Comparison of ENCODE assay signal across 8 cellular contexts in the genomic region with DNA sequence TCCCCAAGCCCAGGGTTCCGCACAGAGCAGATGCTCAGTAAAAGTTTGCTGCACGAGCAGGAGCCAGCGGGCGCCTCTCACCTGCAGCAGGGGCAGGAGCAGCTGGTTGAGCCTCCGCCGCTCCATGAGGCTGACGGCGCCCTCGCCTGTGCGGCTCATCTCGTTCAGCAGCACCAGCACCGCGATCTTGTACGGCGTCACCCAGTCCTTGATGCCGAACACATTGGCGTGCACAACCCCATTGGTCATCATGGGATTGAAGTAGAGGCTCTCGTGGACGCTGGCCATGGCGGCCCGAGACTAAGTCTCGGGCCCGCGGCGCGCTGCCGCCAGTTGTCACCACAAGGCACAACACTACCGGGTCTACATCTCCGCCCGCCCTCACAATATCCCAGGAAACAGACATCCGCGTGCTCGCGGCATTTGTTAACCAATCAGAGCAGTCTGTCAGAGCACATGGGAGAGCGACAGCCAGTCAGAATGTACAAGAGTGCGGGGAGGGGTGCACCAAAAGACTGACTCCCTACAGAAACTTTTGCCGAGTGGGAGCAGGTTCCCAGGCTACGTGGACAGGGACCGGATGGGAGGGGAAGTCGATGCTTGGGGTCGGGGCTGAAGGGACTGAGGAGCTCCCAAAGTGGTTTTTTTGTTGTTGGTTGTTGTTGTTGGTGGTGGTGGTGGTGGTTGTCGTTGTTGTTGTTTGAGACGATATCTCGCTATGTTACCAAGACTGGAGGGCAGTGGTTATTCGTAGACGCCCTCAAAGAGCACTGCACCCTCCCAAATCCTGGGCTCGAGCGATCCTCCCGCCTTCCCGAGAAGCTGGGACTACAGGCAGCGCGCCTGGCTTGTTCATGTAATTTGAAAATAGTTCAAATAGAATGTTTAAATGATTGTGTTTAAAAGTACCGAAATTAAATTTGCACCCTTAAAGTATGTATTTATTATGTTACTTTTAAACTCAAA. TPM values are rescaled to one million over a fixed set of nuclear protein-coding genes. Genes with fewer than 3 reads are reported as not detected.
DNase-seq lines count a peak whose midpoint lies in the region; TF ChIP-seq lines count a peak whose summit lies in the region.

A gene with protein sequence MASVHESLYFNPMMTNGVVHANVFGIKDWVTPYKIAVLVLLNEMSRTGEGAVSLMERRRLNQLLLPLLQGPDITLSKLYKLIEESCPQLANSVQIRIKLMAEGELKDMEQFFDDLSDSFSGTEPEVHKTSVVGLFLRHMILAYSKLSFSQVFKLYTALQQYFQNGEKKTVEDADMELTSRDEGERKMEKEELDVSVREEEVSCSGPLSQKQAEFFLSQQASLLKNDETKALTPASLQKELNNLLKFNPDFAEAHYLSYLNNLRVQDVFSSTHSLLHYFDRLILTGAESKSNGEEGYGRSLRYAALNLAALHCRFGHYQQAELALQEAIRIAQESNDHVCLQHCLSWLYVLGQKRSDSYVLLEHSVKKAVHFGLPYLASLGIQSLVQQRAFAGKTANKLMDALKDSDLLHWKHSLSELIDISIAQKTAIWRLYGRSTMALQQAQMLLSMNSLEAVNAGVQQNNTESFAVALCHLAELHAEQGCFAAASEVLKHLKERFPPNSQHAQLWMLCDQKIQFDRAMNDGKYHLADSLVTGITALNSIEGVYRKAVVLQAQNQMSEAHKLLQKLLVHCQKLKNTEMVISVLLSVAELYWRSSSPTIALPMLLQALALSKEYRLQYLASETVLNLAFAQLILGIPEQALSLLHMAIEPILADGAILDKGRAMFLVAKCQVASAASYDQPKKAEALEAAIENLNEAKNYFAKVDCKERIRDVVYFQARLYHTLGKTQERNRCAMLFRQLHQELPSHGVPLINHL (minus strand): TSS at position 359 of the 966 bp plus-strand sequence. CDS start 71 bp downstream, at position 288.

- peak within 1 kb of the TSS; percentile 64 for H3K27ac ChIP-seq in effector memory CD4-positive, alpha-beta T cell (ENCODE audit: insufficient read depth, low read length, poor library complexity, severe bottlenecking)

- peak within 1 kb of the TSS; percentile 62 for H3K4me3 ChIP-seq in effector memory CD4-positive, alpha-beta T cell (ENCODE audit: insufficient read depth, low read depth, low read length, poor library complexity, severe bottlenecking)

- CTCF ChIA-PET in activated CD8-positive, alpha-beta memory T cell treated with anti-CD3 and anti-CD28 coated beads for 36 hours (lab: Charles Lee): interaction anchor here (0.6 to 2.0 kb wide), 6 partner anchors 13 to 346 kb away, joined by 3 to 12 read pairs (median 4); a partner anchor contains a TSS

- H3K27me3 ChIP-seq in effector memory CD4-positive, alpha-beta T cell (replicated peaks; ENCODE audit: control insufficient read depth, insufficient read depth, low read length, poor library complexity, severe bottlenecking): no peaks in the 10 kb centered on the region

- POLR2A ChIA-PET in activated CD8-positive, alpha-beta memory T cell treated with anti-CD3 and anti-CD28 coated beads for 36 hours (lab: Charles Lee): interaction anchor here (0.6 to 2.6 kb wide), 4 partner anchors 39 to 162 kb away, joined by 3 to 24 read pairs (median 4); a partner anchor contains a TSS

- peak; percentile 97 for DNase-seq in COLO668 (lab: John Stamatoyannopoulos, UW; ENCODE audit: unreplicated experiment)
- DNase-seq in GM20000 (ENCODE audit: low spot score): peak; percentile 93
- DNase-seq in HT-29 (ENCODE audit: low spot score): peak; percentile 98
- DNase-seq in NOMO-1 (lab: John Stamatoyannopoulos, UW; ENCODE audit: unreplicated experiment in 2 of 2): peak; percentile 97 to 99
- peak; percentile 80 to 88 (median 87) for DNase-seq in effector memory CD4-positive, alpha-beta T cell
- DNase-seq in lung microvascular endothelial cell (ENCODE audit: low read depth in 2 of 2): peak; percentile 99 to 100
- peak; percentile 83 to 90 (median 83) for DNase-seq in stimulated activated CD4-positive, alpha-beta T cell treated with anti-CD3 and anti-CD28 coated beads, TNF-alpha, amount 100 ng/mL, for 48 hours (ENCODE audit: low read depth in 3 of 3)

- H3K36me3 ChIP-seq in effector memory CD4-positive, alpha-beta T cell (ENCODE audit: control insufficient read depth, insufficient read depth, low read length): peaks cover 2% of the 10 kb centered on the region

- H3K4me1 ChIP-seq in effector memory CD4-positive, alpha-beta T cell (ENCODE audit: control insufficient read depth, insufficient read depth, low read length, poor library complexity, severe bottlenecking): peaks cover 3% of the 10 kb centered on the region

- TF ChIP-seq CTCF in GM20000 (IDR thresholded peaks at IDR 0.05; ENCODE audit: extremely low read depth, missing control alignments): no peak

- no peaks in the 10 kb centered on the region for H3K9me3 ChIP-seq in effector memory CD4-positive, alpha-beta T cell (ENCODE audit: control insufficient read depth, low read length)

RNA-seq across cellular contexts. Expression of the gene that starts here (rescaled TPM):
- 108 and 117 TPM in 2 replicates for total RNA-seq in HT-29 (2014; rRNA removed; shearing (Covaris generic))
- total RNA-seq in activated CD8-positive, alpha-beta memory T cell treated with anti-CD3 and anti-CD28 coated beads for 36 hours: 100 to 1,000 TPM; 131 to 134 TPM
- total RNA-seq in lung microvascular endothelial cell: 104 and 115 TPM in 2 replicates

Comparison
In these comparisons a context has a peak if more than half of its experiments do, and no peak if none do; other contexts are left out.
1. Peak in every context shown above with its lines: DNase-seq, H3K4me3 ChIP-seq and H3K27ac ChIP-seq.